1 cellular context compared by ENCODE assay signal in the genomic region with DNA sequence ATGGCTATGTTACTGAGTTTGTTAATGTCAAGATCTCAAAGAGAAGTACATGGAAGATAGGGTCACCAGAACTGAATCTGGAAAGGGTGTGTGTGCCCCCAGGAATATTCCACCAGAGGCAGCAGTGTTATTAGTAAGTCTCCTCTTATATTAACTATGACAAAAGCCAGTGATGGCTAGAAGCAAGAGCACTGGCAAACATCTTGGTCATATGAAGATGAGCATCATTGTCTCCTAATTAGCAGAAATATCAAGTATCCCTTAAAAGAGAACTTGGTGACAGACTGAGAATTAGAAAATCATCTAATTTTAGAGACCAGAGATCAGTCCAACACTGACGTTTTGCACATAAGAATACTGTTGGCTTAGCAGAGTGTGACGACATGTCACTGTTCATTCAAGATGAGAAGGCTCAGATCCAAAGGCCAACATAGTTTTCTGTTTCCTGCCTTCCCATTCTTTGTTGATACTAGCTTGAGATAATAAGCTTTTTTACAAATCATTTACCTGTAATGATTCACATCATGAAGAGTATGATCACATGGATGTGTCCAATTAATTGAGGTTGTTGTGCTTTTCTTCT.
TF ChIP-seq lines count a peak whose summit lies in the region.

No MANE protein-coding gene starts in this region.

TF ChIP-seq in liver, 16 proteins besides CTCF, POLR2A, EP300 and RAD21:
- TF ChIP-seq JUND (IDR thresholded peaks at IDR 0.05), result no peak
- no peak for TF ChIP-seq EGR1 (IDR thresholded peaks at IDR 0.05; ENCODE audit: low read depth in 2 of 2)
- peak in 1 of 2 donors; percentile 33 for TF ChIP-seq RXRA (IDR thresholded peaks at IDR 0.05)
- TF ChIP-seq HNF4A (conservative IDR thresholded peaks at IDR 0.05), result peak; percentile 67 to 76
- TF ChIP-seq, protein P1, sequence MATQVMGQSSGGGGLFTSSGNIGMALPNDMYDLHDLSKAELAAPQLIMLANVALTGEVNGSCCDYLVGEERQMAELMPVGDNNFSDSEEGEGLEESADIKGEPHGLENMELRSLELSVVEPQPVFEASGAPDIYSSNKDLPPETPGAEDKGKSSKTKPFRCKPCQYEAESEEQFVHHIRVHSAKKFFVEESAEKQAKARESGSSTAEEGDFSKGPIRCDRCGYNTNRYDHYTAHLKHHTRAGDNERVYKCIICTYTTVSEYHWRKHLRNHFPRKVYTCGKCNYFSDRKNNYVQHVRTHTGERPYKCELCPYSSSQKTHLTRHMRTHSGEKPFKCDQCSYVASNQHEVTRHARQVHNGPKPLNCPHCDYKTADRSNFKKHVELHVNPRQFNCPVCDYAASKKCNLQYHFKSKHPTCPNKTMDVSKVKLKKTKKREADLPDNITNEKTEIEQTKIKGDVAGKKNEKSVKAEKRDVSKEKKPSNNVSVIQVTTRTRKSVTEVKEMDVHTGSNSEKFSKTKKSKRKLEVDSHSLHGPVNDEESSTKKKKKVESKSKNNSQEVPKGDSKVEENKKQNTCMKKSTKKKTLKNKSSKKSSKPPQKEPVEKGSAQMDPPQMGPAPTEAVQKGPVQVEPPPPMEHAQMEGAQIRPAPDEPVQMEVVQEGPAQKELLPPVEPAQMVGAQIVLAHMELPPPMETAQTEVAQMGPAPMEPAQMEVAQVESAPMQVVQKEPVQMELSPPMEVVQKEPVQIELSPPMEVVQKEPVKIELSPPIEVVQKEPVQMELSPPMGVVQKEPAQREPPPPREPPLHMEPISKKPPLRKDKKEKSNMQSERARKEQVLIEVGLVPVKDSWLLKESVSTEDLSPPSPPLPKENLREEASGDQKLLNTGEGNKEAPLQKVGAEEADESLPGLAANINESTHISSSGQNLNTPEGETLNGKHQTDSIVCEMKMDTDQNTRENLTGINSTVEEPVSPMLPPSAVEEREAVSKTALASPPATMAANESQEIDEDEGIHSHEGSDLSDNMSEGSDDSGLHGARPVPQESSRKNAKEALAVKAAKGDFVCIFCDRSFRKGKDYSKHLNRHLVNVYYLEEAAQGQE (IDR thresholded peaks at IDR 0.05), result no peak
- peak; percentile 68 for TF ChIP-seq SP1 (IDR thresholded peaks at IDR 0.05)
- TF ChIP-seq, protein P2, sequence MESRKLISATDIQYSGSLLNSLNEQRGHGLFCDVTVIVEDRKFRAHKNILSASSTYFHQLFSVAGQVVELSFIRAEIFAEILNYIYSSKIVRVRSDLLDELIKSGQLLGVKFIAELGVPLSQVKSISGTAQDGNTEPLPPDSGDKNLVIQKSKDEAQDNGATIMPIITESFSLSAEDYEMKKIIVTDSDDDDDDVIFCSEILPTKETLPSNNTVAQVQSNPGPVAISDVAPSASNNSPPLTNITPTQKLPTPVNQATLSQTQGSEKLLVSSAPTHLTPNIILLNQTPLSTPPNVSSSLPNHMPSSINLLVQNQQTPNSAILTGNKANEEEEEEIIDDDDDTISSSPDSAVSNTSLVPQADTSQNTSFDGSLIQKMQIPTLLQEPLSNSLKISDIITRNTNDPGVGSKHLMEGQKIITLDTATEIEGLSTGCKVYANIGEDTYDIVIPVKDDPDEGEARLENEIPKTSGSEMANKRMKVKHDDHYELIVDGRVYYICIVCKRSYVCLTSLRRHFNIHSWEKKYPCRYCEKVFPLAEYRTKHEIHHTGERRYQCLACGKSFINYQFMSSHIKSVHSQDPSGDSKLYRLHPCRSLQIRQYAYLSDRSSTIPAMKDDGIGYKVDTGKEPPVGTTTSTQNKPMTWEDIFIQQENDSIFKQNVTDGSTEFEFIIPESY (IDR thresholded peaks at IDR 0.05), result no peak
- TF ChIP-seq, protein P3, sequence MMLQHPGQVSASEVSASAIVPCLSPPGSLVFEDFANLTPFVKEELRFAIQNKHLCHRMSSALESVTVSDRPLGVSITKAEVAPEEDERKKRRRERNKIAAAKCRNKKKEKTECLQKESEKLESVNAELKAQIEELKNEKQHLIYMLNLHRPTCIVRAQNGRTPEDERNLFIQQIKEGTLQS (IDR thresholded peaks at IDR 0.05), result no peak
- TF ChIP-seq NR2F2 (IDR thresholded peaks at IDR 0.05), result no peak
- TF ChIP-seq FOXA2 (IDR thresholded peaks at IDR 0.05), result no peak
- peak; percentile 21 for TF ChIP-seq FOXA1 (IDR thresholded peaks at IDR 0.05)
- no peak for TF ChIP-seq YY1 (IDR thresholded peaks at IDR 0.05)
- peak; percentile 31 for TF ChIP-seq HNF4G (IDR thresholded peaks at IDR 0.05)
- TF ChIP-seq TAF1 (conservative IDR thresholded peaks at IDR 0.05), result no peak
- TF ChIP-seq, protein P4, sequence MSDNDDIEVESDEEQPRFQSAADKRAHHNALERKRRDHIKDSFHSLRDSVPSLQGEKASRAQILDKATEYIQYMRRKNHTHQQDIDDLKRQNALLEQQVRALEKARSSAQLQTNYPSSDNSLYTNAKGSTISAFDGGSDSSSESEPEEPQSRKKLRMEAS (IDR thresholded peaks at IDR 0.05), result peak; percentile 10
- TF ChIP-seq GABPA (IDR thresholded peaks at IDR 0.05 in 1 of 2, conservative IDR thresholded peaks at IDR 0.05 in 1 of 2), result no peak
